In genomic region chr3:123371859-123372767, GRCh38 we compare ENCODE assay signal across 25 cellular contexts.
DNase-seq lines count a peak whose midpoint lies in the region; ATAC-seq, FAIRE-seq and TF ChIP-seq lines count a peak whose summit lies in the region.
"Had no signal": no experiment of that assay in that cellular context is flagged by ENCODE, and none has a peak within 500 bp of the region (broad histone marks: within the 10 kb centered on the region; RNA-seq: fewer than 3 reads in every experiment).

No MANE protein-coding gene starts in this region.

- no peak for TF ChIP-seq POLR2A in heart left ventricle (IDR thresholded peaks at IDR 0.05)
- no peak for TF ChIP-seq POLR2A in H1 (IDR thresholded peaks at IDR 0.05; ENCODE audit: control extremely low read depth in 1 of 2, low read depth in 2 of 2, low read length in 2 of 2)

- no peak overlapping the region for H3K4me3 ChIP-seq in heart left ventricle
- H3K4me3 ChIP-seq in H1 (ENCODE audit: extremely low read depth in 1 of 4, insufficient read depth in 2 of 4, low read depth in 3 of 4, low read length in 4 of 4): no peak overlapping the region
- H3K4me3 ChIP-seq in trophoblast cell (ENCODE audit: low read depth, low read length): peak overlapping the region; percentile 8
- H3K4me3 ChIP-seq: left lung, vagina had no signal

- intact Hi-C loops in heart left ventricle (cut with DNase I): loop anchor here in 1 of 10 donors (5.0 to 10.0 kb wide), 2 partner anchors 40 to 73 kb away; partner anchors contain the start of gene ADCY5
- intact Hi-C loops in Right ventricle myocardium superior (cut with DNase I): no loop called here

- H3K36me3 ChIP-seq in heart left ventricle (peaks cover 0 to 3% (median 0%) of the 10 kb centered on the region in 9 donors), H1 (ENCODE audit: control insufficient read depth in 2 of 4, insufficient read depth in 4 of 4, low read length in 3 of 4) (no peaks in the 10 kb centered on the region; a peak in 1 of 8 replicates), trophoblast cell (ENCODE audit: control insufficient read depth in 1 of 2, insufficient read depth in 2 of 2, low read length in 2 of 2) (no peaks in the 10 kb centered on the region)
- H3K36me3 ChIP-seq: left lung, vagina had no signal

- H3K9ac ChIP-seq in H1 (replicated peaks in 1 of 4; ENCODE audit: extremely low read depth in 1 of 4, low read depth in 3 of 4, low read length in 3 of 4) (no peak overlapping the region), trophoblast cell (ENCODE audit: low read length) (no peak overlapping the region)

- no peak overlapping the region for H4K5ac ChIP-seq in H1 (ENCODE audit: insufficient read length, low read depth, low read length)

- H3K27ac ChIP-seq in heart left ventricle: peak overlapping the region; percentile 76 to 96 (median 84)
- no peak overlapping the region for H3K27ac ChIP-seq in H1 (ENCODE audit: low read depth, low read length)
- H3K27ac ChIP-seq in trophoblast cell (ENCODE audit: low read depth, low read length): no peak overlapping the region
- H3K27ac ChIP-seq in RWPE1: no peak overlapping the region
- H3K27ac ChIP-seq: HL-60, left lung, vagina had no signal

- TF ChIP-seq RAD21 in H1 (IDR thresholded peaks at IDR 0.05 in 1 of 2, conservative IDR thresholded peaks at IDR 0.05 in 1 of 2; ENCODE audit: low read depth in 2 of 2, low read length in 2 of 2): no peak

- H4K20me1 ChIP-seq in H1 (replicated peaks in 1 of 2; ENCODE audit: control insufficient read depth in 1 of 2, insufficient read depth in 2 of 2, low read length in 2 of 2): no peaks in the 10 kb centered on the region

- H3K18ac ChIP-seq in H1 (ENCODE audit: extremely low read depth, low read length) (no peak overlapping the region), trophoblast cell (ENCODE audit: low read length) (no peak overlapping the region)

- H2BK15ac ChIP-seq in H1 (ENCODE audit: low read length): no peak overlapping the region

- H2AK5ac ChIP-seq in H1 (ENCODE audit: low read depth, low read length) (0 out of 2 replicates have a peak overlapping the region, but pooled peaks have one; percentile 4), trophoblast cell (ENCODE audit: low read length) (no peak overlapping the region)

- H3K79me2 ChIP-seq in H1 (ENCODE audit: control insufficient read depth in 1 of 2, insufficient read depth in 2 of 2, low read length in 2 of 2) (no peaks in the 10 kb centered on the region), trophoblast cell (ENCODE audit: control insufficient read depth, insufficient read depth, low read length, poor library complexity) (no peaks in the 10 kb centered on the region)

- H3K27me3 ChIP-seq in heart left ventricle (no peaks in the 10 kb centered on the region), H1 (replicated peaks in 1 of 4; ENCODE audit: control insufficient read depth in 3 of 4, extremely low read depth in 1 of 4, insufficient read depth in 3 of 4, low read length in 3 of 4) (peaks cover 0 to 2% (median 0%) of the 10 kb centered on the region in 4 experiments; a peak in 1 of 7 replicates), trophoblast cell (ENCODE audit: insufficient read depth, low read length) (no peaks in the 10 kb centered on the region)
- H3K27me3 ChIP-seq: left lung, vagina had no signal

- H3K9me3 ChIP-seq in heart left ventricle (peaks cover 0 to 7% (median 0%) of the 10 kb centered on the region in 12 donors), H1 (ENCODE audit: insufficient read depth in 2 of 2, low read depth in 1 of 2, low read length in 1 of 2) (0 out of 4 replicates have a peak, but pooled peaks cover 0 to 6% of the 10 kb centered on the region in 2 experiments), trophoblast cell (ENCODE audit: insufficient read depth, low read depth, low read length) (peaks cover 1% of the 10 kb centered on the region)
- H3K9me3 ChIP-seq: left lung, vagina had no signal

- no peak overlapping the region for H3K56ac ChIP-seq in H1 (replicated peaks; ENCODE audit: insufficient read length, low read depth, low read length)

- no peak overlapping the region for H3K14ac ChIP-seq in H1 (ENCODE audit: insufficient read length)
- no peak overlapping the region for H3K14ac ChIP-seq in trophoblast cell (ENCODE audit: low read length)

- no peak overlapping the region for H3K4ac ChIP-seq in H1 (replicated peaks; ENCODE audit: insufficient read length, low read depth, low read length)
- H3K4ac ChIP-seq in trophoblast cell (ENCODE audit: low read depth, low read length): no peak overlapping the region

- H3K4me1 ChIP-seq in heart left ventricle (peaks cover 12 to 97% (median 63%) of the 10 kb centered on the region in 12 donors), H1 (replicated peaks in 1 of 4; ENCODE audit: control insufficient read depth in 3 of 4, insufficient read depth in 4 of 4, low read length in 3 of 4) (peaks cover 0 to 6% (median 0%) of the 10 kb centered on the region in 4 experiments; a peak in 1 of 7 replicates), trophoblast cell (ENCODE audit: control insufficient read depth in 1 of 2, insufficient read depth in 2 of 2, low read length in 2 of 2) (peaks cover 0 to 8% of the 10 kb centered on the region in 2 experiments)

- no peak overlapping the region for H3K4me2 ChIP-seq in H1 (ENCODE audit: insufficient read depth in 1 of 2, low read depth in 2 of 2, low read length in 2 of 2)
- no peak overlapping the region for H3K4me2 ChIP-seq in trophoblast cell (ENCODE audit: low read length)

- POLR2A ChIA-PET in H1 (lab: Charles Lee; ENCODE audit: partially characterized antibody): interaction anchor here (0.5 to 1.2 kb wide), 2 partner anchors 9 to 92 kb away, joined by 3 read pairs; no protein-coding TSS in a partner anchor
- POLR2A ChIA-PET in RWPE1 (lab: Yijun Ruan, JAX; ENCODE audit: low non-redundant PET): no interaction called here

- H4K91ac ChIP-seq in H1 (replicated peaks; ENCODE audit: insufficient read length, low read length): no peak overlapping the region
- H4K91ac ChIP-seq in trophoblast cell (ENCODE audit: low read depth, low read length): no peak overlapping the region

- H4K12ac ChIP-seq in trophoblast cell (ENCODE audit: low read depth, low read length): no peak overlapping the region

- H2BK20ac ChIP-seq in H1 (ENCODE audit: low read length): no peak overlapping the region

- H4K8ac ChIP-seq in H1 (ENCODE audit: extremely low read depth, insufficient read depth, low read length): no peak overlapping the region
- no peak overlapping the region for H4K8ac ChIP-seq in trophoblast cell (ENCODE audit: low read depth, low read length)

- TF ChIP-seq EP300 in H1 (IDR thresholded peaks at IDR 0.05; ENCODE audit: borderline replicate concordance in 1 of 2, low read depth in 2 of 2, low read length in 2 of 2): no peak

- H2BK5ac ChIP-seq in H1 (ENCODE audit: low read depth, low read length): 0 out of 2 replicates have a peak overlapping the region, but pooled peaks have one; percentile 39
- H2BK5ac ChIP-seq in trophoblast cell (ENCODE audit: low read depth, low read length, poor library complexity): no peak overlapping the region

- no peaks in the 10 kb centered on the region for H3K23me2 ChIP-seq in H1 (ENCODE audit: low read depth, low read length)

- H2BK12ac ChIP-seq in H1 (ENCODE audit: low read depth, low read length) (no peak overlapping the region), trophoblast cell (ENCODE audit: low read length) (no peak overlapping the region)

- H3K79me1 ChIP-seq in H1 (ENCODE audit: low read depth, low read length) (no peaks in the 10 kb centered on the region), trophoblast cell (ENCODE audit: low read length) (no peaks in the 10 kb centered on the region)

- H2BK120ac ChIP-seq in H1 (replicated peaks; ENCODE audit: low read depth, low read length) (no peak overlapping the region), trophoblast cell (ENCODE audit: insufficient read depth, low read length, poor library complexity) (no peak overlapping the region)

- CTCF ChIA-PET in H1 (lab: Charles Lee; ENCODE audit: partially characterized antibody) (interaction anchor here (1.2 to 8.2 kb wide), 11 partner anchors 11 to 119 kb away, joined by 3 to 63 read pairs (median 5); partner anchors contain the start of gene ADCY5), RWPE1 (lab: Yijun Ruan, JAX) (interaction anchor here (0.6 kb wide), 1 partner anchor 280 kb away, joined by 3 read pairs; no protein-coding TSS in a partner anchor)

- 50 to 61% (median 58%) methylated on average over 6 of the region's 6 CpGs for WGBS in heart left ventricle, 4 donors
- 82% methylated on average over 6 of the region's 6 CpGs; no CpG with 5 or more reads in 1 of the 2 experiments for WGBS in H1 (ENCODE audit: extremely low coverage in 1 of 2, insufficient coverage in 1 of 2, insufficient read length in 1 of 2, insufficient replicate concordance in 2 of 2, low coverage in 1 of 2, low lambda C conversion rate in 2 of 2, missing lambda C conversion rate in 1 of 2), 2 experiments
- WGBS in trophoblast cell (ENCODE audit: extremely low coverage, insufficient coverage, insufficient read length): no CpG with 5 or more reads among the region's 6 CpGs

- ATAC-seq in heart left ventricle: no peak
- no peak for ATAC-seq in Right ventricle myocardium superior (ENCODE audit: poor library complexity)
- no peak for ATAC-seq in HG02798 (IDR thresholded peaks at IDR 0.05; ENCODE audit: poor library complexity, unreplicated experiment)
- ATAC-seq in GM21367 (IDR thresholded peaks at IDR 0.05; ENCODE audit: unreplicated experiment): no peak
- ATAC-seq: activated CD8-positive, alpha-beta memory T cell treated with anti-CD3 and anti-CD28 coated beads, Interleukin-2, amount 10 ng/mL, durations not matched to agents 7 days and 5 days; activated naive CD8-positive, alpha-beta T cell treated with anti-CD3 and anti-CD28 coated beads, Interleukin-2, amount 50 U/mL, for 24 hours; activated T-helper 17 cell treated with anti-CD3 and anti-CD28 coated beads, Interleukin-2, amount 50 U/mL, for 72 hours; left lung; stimulated activated naive CD8-positive, alpha-beta T cell treated with anti-CD3 and anti-CD28 coated beads, Interleukin-15, Interleukin-2, amounts not matched to agents 100 U/mL and 50 U/mL, for 24 hours had no signal

- DNase-seq in heart left ventricle (peak in 1 of 5 donors; percentile 26), Right ventricle myocardium superior (no peak), H1 (ENCODE audit: low read depth in 1 of 2, low spot score in 2 of 2) (no peak), trophoblast cell (no peak), NCI-H510A treated with DMSO at 0.1 percent for 48 hours (lab: John Stamatoyannopoulos, UW) (no peak), RWPE1 (ENCODE audit: low spot score) (no peak)
- DNase-seq: activated CD4-positive, alpha-beta T cell treated with anti-CD3 and anti-CD28 coated beads for 48 hours; activated CD8-positive, alpha-beta memory T cell treated with anti-CD3 and anti-CD28 coated beads, Interleukin-2, amount 10 ng/mL, durations not matched to agents 7 days and 5 days; activated naive CD8-positive, alpha-beta T cell treated with anti-CD3 and anti-CD28 coated beads, Interleukin-2, amount 50 U/mL, for 24 hours; CD4-positive, CD25-positive, alpha-beta regulatory T cell; DMS153; erythroblast; NCI-H1930; nucleus accumbens; SIG-M5; stimulated activated CD4-positive, alpha-beta T cell treated with anti-CD3 and anti-CD28 coated beads, Interleukin-2, amount 100 ng/mL, for 24 hours; stimulated activated naive CD8-positive, alpha-beta T cell treated with anti-CD3 and anti-CD28 coated beads, Interleukin-15, Interleukin-2, amounts not matched to agents 100 U/mL and 50 U/mL, for 24 hours; T-helper 1 cell had no signal

- no peak overlapping the region for H2AFZ ChIP-seq in H1 (ENCODE audit: low read length)
- H2AFZ ChIP-seq in trophoblast cell (ENCODE audit: insufficient read depth, low read length, poor library complexity): no peak overlapping the region

- no peak overlapping the region for H3K23ac ChIP-seq in H1 (ENCODE audit: insufficient read length)
- H3K23ac ChIP-seq in trophoblast cell (ENCODE audit: low read length): no peak overlapping the region

- TF ChIP-seq CTCF in heart left ventricle (IDR thresholded peaks at IDR 0.05) (no peak), H1 (IDR thresholded peaks at IDR 0.05; ENCODE audit: control extremely low read depth in 1 of 3, insufficient read depth in 1 of 3, low read depth in 1 of 3, low read length in 3 of 3) (no peak), RWPE1 (conservative IDR thresholded peaks at IDR 0.05; ENCODE audit: low read depth) (no peak)

- FAIRE-seq in H1 (lab: Jason Lieb, UNC): no peak
- FAIRE-seq: GM12892 had no signal

Comparison
In these comparisons a context has a peak if more than half of its experiments do, and no peak if none do; other contexts are left out.
1. H3K27ac ChIP-seq: peak in heart left ventricle (12 of 12); none in H1 (single experiment), trophoblast cell (single experiment) and RWPE1 (single experiment).